Comparison of ENCODE assay signal across 25 cellular contexts in the genomic region with DNA sequence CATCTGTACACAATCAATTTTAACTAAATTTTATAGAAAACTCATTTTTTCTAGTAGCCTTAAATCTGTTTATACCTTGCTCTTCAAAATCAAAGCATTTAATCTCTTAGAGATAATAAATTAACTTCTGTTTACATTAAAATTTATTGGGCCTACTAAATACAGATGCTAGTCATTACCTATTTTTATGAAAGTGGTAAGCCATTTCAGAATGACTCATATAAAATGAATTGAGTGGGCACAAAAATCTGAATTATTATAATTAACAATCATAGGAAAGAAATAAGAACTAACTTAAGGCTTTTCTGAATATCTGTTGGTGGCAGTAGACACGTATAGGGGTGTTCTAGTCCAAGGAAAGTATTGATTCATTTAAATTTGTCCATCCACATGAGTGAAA.
"Had no signal": no experiment of that assay in that cellular context is flagged by ENCODE, and none has a peak within 500 bp of the region (broad histone marks: within the 10 kb centered on the region; RNA-seq: fewer than 3 reads in every experiment).

No MANE protein-coding gene starts in this region.

- H3K27me3 Mint-ChIP-seq: activated B cell treated with CpG ODN at 0.5 μM for 24 hours; activated naive CD4-positive, alpha-beta T cell treated with anti-CD3 and anti-CD28 coated beads, Interleukin-2, amount 10 ng/mL, durations not matched to agents 7 days and 5 days; activated naive CD8-positive, alpha-beta T cell treated with anti-CD3 and anti-CD28 coated beads, Interleukin-2, amount 10 ng/mL, durations not matched to agents 7 days and 5 days; activated T-helper 17 cell treated with anti-CD3 and anti-CD28 coated beads, Interleukin-2, amount 50 U/mL, for 72 hours; central memory CD8-positive, alpha-beta T cell; dendritic cell treated with granulocyte-macrophage colony-stimulating factor and Interleukin-4, amounts not matched to agents 40 ng/mL and 50 ng/mL, for 4 days had no signal

- H3K27me3 ChIP-seq: ascending aorta, brain microvascular endothelial cell, dorsolateral prefrontal cortex had no signal

- H3K9me3 Mint-ChIP-seq: activated naive CD4-positive, alpha-beta T cell treated with anti-CD3 and anti-CD28 coated beads, Interleukin-2, amount 50 U/mL, for 72 hours; activated naive CD8-positive, alpha-beta T cell treated with anti-CD3 and anti-CD28 coated beads, Interleukin-2, amount 10 ng/mL, durations not matched to agents 7 days and 5 days; activated T-cell treated with anti-CD3 and anti-CD28 coated beads, Interleukin-2, amount 50 U/mL, for 4 hours; activated T-helper 17 cell treated with anti-CD3 and anti-CD28 coated beads, Interleukin-2, amount 50 U/mL, for 72 hours; central memory CD8-positive, alpha-beta T cell; dendritic cell treated with granulocyte-macrophage colony-stimulating factor and Interleukin-4, amounts not matched to agents 40 ng/mL and 50 ng/mL, for 4 days had no signal

- DNase-seq: activated B cell treated with CpG ODN at 0.5 μM for 24 hours; activated CD4-positive, alpha-beta T cell treated with anti-CD3 and anti-CD28 coated beads for 48 hours; activated CD4-positive, alpha-beta T cell treated with anti-CD3 and anti-CD28 coated beads, Interleukin-2, amount 50 U/mL, for 1 hour; activated CD4-positive, alpha-beta T cell treated with anti-CD3 and anti-CD28 coated beads, Interleukin-2, amount 50 U/mL, for 48 hours; activated CD8-positive, alpha-beta memory T cell treated with anti-CD3 and anti-CD28 coated beads for 24 hours; activated CD8-positive, alpha-beta T cell treated with anti-CD3 and anti-CD28 coated beads for 36 hours; activated effector memory CD4-positive, alpha-beta T cell treated with Interleukin-2 at 50 U/mL for 16 hours; activated naive CD4-positive, alpha-beta T cell treated with anti-CD3 and anti-CD28 coated beads, Interleukin-2, amount 10 ng/mL, durations not matched to agents 7 days and 5 days; activated naive CD8-positive, alpha-beta T cell treated with anti-CD3 and anti-CD28 coated beads, Interleukin-2, amount 10 ng/mL, durations not matched to agents 7 days and 5 days; activated T-cell treated with anti-CD3 and anti-CD28 coated beads, Interleukin-2, amount 50 U/mL, for 4 hours; brain microvascular endothelial cell; dorsolateral prefrontal cortex; effector memory CD4-positive, alpha-beta T cell; endodermal cell; foreskin fibroblast; head of caudate nucleus; T-helper 2 cell had no signal

- H3K27ac ChIP-seq: ascending aorta, brain microvascular endothelial cell, coronary artery, dorsolateral prefrontal cortex had no signal

- H3K4me3 ChIP-seq: ascending aorta, coronary artery had no signal

- H3K4me1 ChIP-seq: ascending aorta had no signal

- H3K36me3 Mint-ChIP-seq: activated naive CD4-positive, alpha-beta T cell treated with anti-CD3 and anti-CD28 coated beads, Interleukin-2, amount 10 ng/mL, durations not matched to agents 7 days and 5 days; activated naive CD4-positive, alpha-beta T cell treated with anti-CD3 and anti-CD28 coated beads, Interleukin-2, amount 50 U/mL, for 72 hours; activated naive CD8-positive, alpha-beta T cell treated with anti-CD3 and anti-CD28 coated beads, Interleukin-2, amount 10 ng/mL, durations not matched to agents 7 days and 5 days had no signal

- H3K36me3 ChIP-seq: ascending aorta, brain microvascular endothelial cell had no signal

- H3K4me3 Mint-ChIP-seq: activated B cell treated with CpG ODN at 0.5 μM for 24 hours; activated CD8-positive, alpha-beta T cell treated with anti-CD3 and anti-CD28 coated beads for 36 hours; activated naive CD4-positive, alpha-beta T cell treated with anti-CD3 and anti-CD28 coated beads, Interleukin-2, amount 10 ng/mL, durations not matched to agents 7 days and 5 days; activated naive CD8-positive, alpha-beta T cell treated with anti-CD3 and anti-CD28 coated beads, Interleukin-2, amount 10 ng/mL, durations not matched to agents 7 days and 5 days; activated T-cell treated with anti-CD3 and anti-CD28 coated beads, Interleukin-2, amount 50 U/mL, for 4 hours; activated T-helper 17 cell treated with anti-CD3 and anti-CD28 coated beads, Interleukin-2, amount 50 U/mL, for 72 hours; central memory CD8-positive, alpha-beta T cell; dendritic cell treated with granulocyte-macrophage colony-stimulating factor and Interleukin-4, amounts not matched to agents 40 ng/mL and 50 ng/mL, for 4 days; endodermal cell had no signal

- H3K4me1 Mint-ChIP-seq: activated B cell treated with CpG ODN at 0.5 μM for 24 hours; activated naive CD4-positive, alpha-beta T cell treated with anti-CD3 and anti-CD28 coated beads, Interleukin-2, amount 10 ng/mL, durations not matched to agents 7 days and 5 days; activated naive CD8-positive, alpha-beta T cell treated with anti-CD3 and anti-CD28 coated beads, Interleukin-2, amount 10 ng/mL, durations not matched to agents 7 days and 5 days; activated T-helper 17 cell treated with anti-CD3 and anti-CD28 coated beads, Interleukin-2, amount 50 U/mL, for 72 hours; central memory CD8-positive, alpha-beta T cell; endodermal cell had no signal

- H3K27ac Mint-ChIP-seq: activated B cell treated with CpG ODN at 0.5 μM for 24 hours; activated CD8-positive, alpha-beta T cell treated with anti-CD3 and anti-CD28 coated beads for 36 hours; activated naive CD4-positive, alpha-beta T cell treated with anti-CD3 and anti-CD28 coated beads, Interleukin-2, amount 10 ng/mL, durations not matched to agents 7 days and 5 days; activated naive CD4-positive, alpha-beta T cell treated with anti-CD3 and anti-CD28 coated beads, Interleukin-2, amount 50 U/mL, for 72 hours; activated naive CD8-positive, alpha-beta T cell treated with anti-CD3 and anti-CD28 coated beads, Interleukin-2, amount 10 ng/mL, durations not matched to agents 7 days and 5 days; activated T-helper 17 cell treated with anti-CD3 and anti-CD28 coated beads, Interleukin-2, amount 50 U/mL, for 72 hours; dendritic cell treated with granulocyte-macrophage colony-stimulating factor and Interleukin-4, amounts not matched to agents 40 ng/mL and 50 ng/mL, for 4 days; endodermal cell had no signal

- ATAC-seq: activated CD4-positive, CD25-positive, alpha-beta regulatory T cell treated with anti-CD3 and anti-CD28 coated beads, Interleukin-2, amount 50 U/mL, for 24 hours; activated CD8-positive, alpha-beta T cell treated with anti-CD3 and anti-CD28 coated beads for 36 hours; activated naive CD4-positive, alpha-beta T cell treated with anti-CD3 and anti-CD28 coated beads, Interleukin-2, amount 50 U/mL, for 72 hours; activated T-cell treated with anti-CD3 and anti-CD28 coated beads, Interleukin-2, amount 50 U/mL, for 4 hours; activated T-helper 17 cell treated with anti-CD3 and anti-CD28 coated beads, Interleukin-2, amount 50 U/mL, for 72 hours; esophagus mucosa had no signal

- H3K9me3 ChIP-seq: ascending aorta had no signal
